16 cellular contexts compared by ENCODE assay signal in genomic region chr15:81224232-81224631, GRCh38.
"Had no signal": no experiment of that assay in that cellular context is flagged by ENCODE, and none has a peak within 500 bp of the region (broad histone marks: within the 10 kb centered on the region; RNA-seq: fewer than 3 reads in every experiment).

No MANE protein-coding gene starts in this region.

- H3K36me3 ChIP-seq: ascending aorta, ovary, WERI-Rb-1 had no signal

- ATAC-seq: activated naive CD8-positive, alpha-beta T cell treated with anti-CD3 and anti-CD28 coated beads, Interleukin-2, amount 50 U/mL, for 24 hours; activated T-helper 17 cell treated with anti-CD3 and anti-CD28 coated beads, Interleukin-2, amount 50 U/mL, for 72 hours; foreskin keratinocyte; left colon; naive thymus-derived CD4-positive, alpha-beta T cell; SK-N-SH treated with all-trans-retinoic acid at 6 μM for 48 hours; stimulated activated naive B cell treated with anti-CD40 and anti-IgM and Interleukin-4, amounts not matched to agents 10 μg/mL and 1 μg/mL and 100 μg/mL, for 72 hours had no signal

- H3K4me1 ChIP-seq: ascending aorta, foreskin keratinocyte had no signal

- DNase-seq: activated CD4-positive, alpha-beta T cell treated with anti-CD3 and anti-CD28 coated beads, Interleukin-2, amount 50 U/mL, for 48 hours; activated naive CD4-positive, alpha-beta T cell treated with anti-CD3 and anti-CD28 coated beads for 36 hours; activated naive CD8-positive, alpha-beta T cell treated with anti-CD3 and anti-CD28 coated beads, Interleukin-2, amount 50 U/mL, for 24 hours; foreskin keratinocyte; left colon; naive thymus-derived CD4-positive, alpha-beta T cell; ovary; stimulated activated CD4-positive, alpha-beta T cell treated with anti-CD3 and anti-CD28 coated beads, Interleukin-15, amount 100 ng/mL, for 24 hours; stimulated activated CD4-positive, alpha-beta T cell treated with anti-CD3 and anti-CD28 coated beads, Interleukin-4, amount 100 ng/mL, for 1 hour; stimulated activated naive B cell treated with anti-CD40 and anti-IgM and Interleukin-4, amounts not matched to agents 10 μg/mL and 1 μg/mL and 100 μg/mL, for 72 hours; T-helper 1 cell; WERI-Rb-1 had no signal

- H3K9me3 ChIP-seq: ascending aorta, ovary had no signal

- H3K27me3 ChIP-seq: ascending aorta, foreskin keratinocyte, ovary had no signal

- H3K4me3 ChIP-seq: ascending aorta, ovary, skin epidermis had no signal

- H3K27ac ChIP-seq: foreskin keratinocyte, ovary, WERI-Rb-1 had no signal
